ENCODE assay signal across 8 cellular contexts in genomic region chr4:83582289-83582756, GRCh38. TPM values are rescaled to one million over a fixed set of nuclear protein-coding genes. Genes with fewer than 3 reads are reported as not detected.
DNase-seq lines count a peak whose midpoint lies in the region; ATAC-seq, FAIRE-seq and TF ChIP-seq lines count a peak whose summit lies in the region.

No MANE protein-coding gene starts in this region.

- H3K36me3 Mint-ChIP-seq in activated CD4-positive, alpha-beta memory T cell treated with anti-CD3 and anti-CD28 coated beads, Interleukin-2, amount 10 ng/mL, durations not matched to agents 7 days and 5 days (ENCODE audit: low read depth) = peaks cover 11% of the 10 kb centered on the region

- H3K9me3 ChIP-seq in GM23248 (ENCODE audit: low read depth) (no peaks in the 10 kb centered on the region), endothelial cell of umbilical vein (replicated peaks; ENCODE audit: control insufficient read depth, insufficient read depth, low read length) (no peaks in the 10 kb centered on the region), psoas muscle (no peaks in the 10 kb centered on the region)

- H3K4me2 ChIP-seq in GM23248 (ENCODE audit: unreplicated experiment) (no peak overlapping the region), endothelial cell of umbilical vein (ENCODE audit: insufficient read depth, low read length) (no peak overlapping the region)

- H3K4me1 Mint-ChIP-seq in activated CD4-positive, alpha-beta memory T cell treated with anti-CD3 and anti-CD28 coated beads, Interleukin-2, amount 10 ng/mL, durations not matched to agents 7 days and 5 days = peaks cover 8% of the 10 kb centered on the region

- H3F3A ChIP-seq in GM23248 (ENCODE audit: insufficient read depth) = no peaks in the 10 kb centered on the region

- no peaks in the 10 kb centered on the region for H3K79me2 ChIP-seq in GM23248 (ENCODE audit: insufficient read depth)
- no peaks in the 10 kb centered on the region for H3K79me2 ChIP-seq in endothelial cell of umbilical vein (ENCODE audit: control insufficient read depth, insufficient read depth, low read length)

- ATAC-seq in psoas muscle = peak; percentile 85 to 88 (median 86)
- no peak for ATAC-seq in HG02571 (IDR thresholded peaks at IDR 0.05; ENCODE audit: unreplicated experiment)

- TF ChIP-seq POLR2A in endothelial cell of umbilical vein (IDR thresholded peaks at IDR 0.05; ENCODE audit: low read depth, low read length) = no peak

- H2AFZ ChIP-seq in GM23248 = no peak overlapping the region
- peak overlapping the region; percentile 67 for H2AFZ ChIP-seq in endothelial cell of umbilical vein (ENCODE audit: low read depth, low read length)

- BruUV-seq in endothelial cell of umbilical vein (replicated peaks; lab: Mats Ljungman, UMichigan) = no TSS peak

- no peaks in the 10 kb centered on the region for H3K9me1 ChIP-seq in endothelial cell of umbilical vein (replicated peaks; ENCODE audit: control insufficient read depth, extremely low read depth, insufficient read depth, low read length)

- H3K4me1 ChIP-seq in GM23248 (ENCODE audit: insufficient read depth) (no peaks in the 10 kb centered on the region), endothelial cell of umbilical vein (ENCODE audit: control insufficient read depth, extremely low read depth, insufficient read depth, low read length) (no peaks in the 10 kb centered on the region), psoas muscle (peaks cover 15% of the 10 kb centered on the region)

- CTCF ChIA-PET in endothelial cell of umbilical vein (lab: Charles Lee) = interaction anchor here (1.2 to 1.6 kb wide), 4 partner anchors 10 to 74 kb away, joined by 3 to 4 read pairs (median 3); no protein-coding TSS in a partner anchor
- CTCF ChIA-PET in activated CD4-positive, alpha-beta memory T cell treated with anti-CD3 and anti-CD28 coated beads, Interleukin-2, amount 10 ng/mL, durations not matched to agents 7 days and 5 days (lab: Charles Lee) = interaction anchor here (0.8 to 1.9 kb wide), 4 partner anchors 13 to 73 kb away, joined by 3 to 6 read pairs (median 3); no protein-coding TSS in a partner anchor

- in situ Hi-C loops in GM23248 (cut with MboI) = no loop called here

- TF ChIP-seq CTCF in GM06990 (IDR thresholded peaks at IDR 0.05; ENCODE audit: insufficient read depth, low read length, poor library complexity, severe bottlenecking) (peak; percentile 50), endothelial cell of umbilical vein (IDR thresholded peaks at IDR 0.05; ENCODE audit: extremely low read depth in 1 of 2, insufficient read depth in 1 of 2, low read depth in 1 of 2, low read length in 2 of 2) (no peak), psoas muscle (IDR thresholded peaks at IDR 0.05) (peak; percentile 49)

- no peak overlapping the region for H3K4me3 Mint-ChIP-seq in activated CD4-positive, alpha-beta memory T cell treated with anti-CD3 and anti-CD28 coated beads, Interleukin-2, amount 10 ng/mL, durations not matched to agents 7 days and 5 days

- POLR2A ChIA-PET in endothelial cell of umbilical vein (lab: Charles Lee) = no interaction called here
- POLR2A ChIA-PET in activated CD4-positive, alpha-beta memory T cell treated with anti-CD3 and anti-CD28 coated beads, Interleukin-2, amount 10 ng/mL, durations not matched to agents 7 days and 5 days (lab: Charles Lee) = no interaction called here

- no peak overlapping the region for H3K9ac ChIP-seq in GM23248
- no peak overlapping the region for H3K9ac ChIP-seq in endothelial cell of umbilical vein (replicated peaks; ENCODE audit: extremely low read depth, insufficient read depth, low read length)

- H3K4me3 ChIP-seq in GM06990 (replicated peaks; ENCODE audit: low read depth, low read length) (no peak overlapping the region), GM23248 (no peak overlapping the region), endothelial cell of umbilical vein (replicated peaks in 1 of 3; ENCODE audit: insufficient read depth in 1 of 3, low read depth in 1 of 3, low read length in 3 of 3) (no peak overlapping the region), psoas muscle (no peak overlapping the region)

- H3K36me3 ChIP-seq in GM06990 (ENCODE audit: control insufficient read depth, insufficient read depth, low read length) (no peaks in the 10 kb centered on the region), GM23248 (ENCODE audit: low read depth) (no peaks in the 10 kb centered on the region), endothelial cell of umbilical vein (ENCODE audit: control insufficient read depth in 2 of 2, extremely low read depth in 1 of 2, insufficient read depth in 2 of 2, low read length in 2 of 2) (no peaks in the 10 kb centered on the region), psoas muscle (ENCODE audit: insufficient read depth in 1 of 2, low read depth in 1 of 2) (peaks cover 4 to 16% of the 10 kb centered on the region in 2 donors)

- H3K27me3 Mint-ChIP-seq in activated CD4-positive, alpha-beta memory T cell treated with anti-CD3 and anti-CD28 coated beads, Interleukin-2, amount 10 ng/mL, durations not matched to agents 7 days and 5 days = no peaks in the 10 kb centered on the region

- H4K20me1 ChIP-seq in GM23248 (ENCODE audit: insufficient read depth) (no peaks in the 10 kb centered on the region), endothelial cell of umbilical vein (replicated peaks; ENCODE audit: control insufficient read depth, extremely low read depth, insufficient read depth, low read length) (no peaks in the 10 kb centered on the region)

- H3K27me3 ChIP-seq in GM06990 (replicated peaks; ENCODE audit: control insufficient read depth, insufficient read depth, low read length) = no peaks in the 10 kb centered on the region
- no peaks in the 10 kb centered on the region for H3K27me3 ChIP-seq in GM23248 (replicated peaks; ENCODE audit: insufficient read depth)
- no peaks in the 10 kb centered on the region for H3K27me3 ChIP-seq in endothelial cell of umbilical vein (ENCODE audit: control insufficient read depth in 2 of 2, insufficient read depth in 2 of 2, low read length in 2 of 2)
- H3K27me3 ChIP-seq in psoas muscle (ENCODE audit: insufficient read depth in 3 of 3, low read length in 2 of 3) = no peaks in the 10 kb centered on the region

- H3K9me3 Mint-ChIP-seq in activated CD4-positive, alpha-beta memory T cell treated with anti-CD3 and anti-CD28 coated beads, Interleukin-2, amount 10 ng/mL, durations not matched to agents 7 days and 5 days = no peaks in the 10 kb centered on the region

- H3K27ac ChIP-seq in GM23248 (no peak overlapping the region), endothelial cell of umbilical vein (ENCODE audit: insufficient read depth, low read depth, low read length) (no peak overlapping the region), psoas muscle (peak overlapping the region; percentile 60)

- dilution Hi-C loops in endothelial cell of umbilical vein (cut with MboI; ENCODE audit: extremely low pct_ligation_motif_present, low sequenced_read_pairs) = no loop called here

- 78% methylated on average over 7 of the region's 7 CpGs for WGBS in GM23248 (ENCODE audit: low coverage in 1 of 2, low lambda C conversion rate in 2 of 2, missing lambda C conversion rate in 2 of 2), 2 experiments
- 29 to 41% (median 31%) methylated on average over 7 of the region's 7 CpGs for WGBS in psoas muscle, 3 donors

- DNase-seq in GM06990 (ENCODE audit: extremely low read depth, insufficient read length) (peak; percentile 29), GM23248 (peak; percentile 24), NCI-H2107 (lab: John Stamatoyannopoulos, UW) (peak; percentile 45), endothelial cell of umbilical vein (ENCODE audit: low read depth, low spot score) (peak; percentile 69), psoas muscle (peak in 1 of 2 donors; percentile 24)
- DNase-seq in activated CD4-positive, alpha-beta memory T cell treated with anti-CD3 and anti-CD28 coated beads, Interleukin-2, amount 10 ng/mL, durations not matched to agents 7 days and 5 days = no peak
- DNase-seq in activated CD4-positive, alpha-beta T cell treated with anti-CD3 and anti-CD28 coated beads for 1 hour = no peak

- H3K9me2 ChIP-seq in GM23248 (ENCODE audit: insufficient read depth) = no peaks in the 10 kb centered on the region

- no peak for FAIRE-seq in endothelial cell of umbilical vein (lab: Jason Lieb, UNC)

- no peak overlapping the region for H3K27ac Mint-ChIP-seq in activated CD4-positive, alpha-beta memory T cell treated with anti-CD3 and anti-CD28 coated beads, Interleukin-2, amount 10 ng/mL, durations not matched to agents 7 days and 5 days

- intact Hi-C loops in endothelial cell of umbilical vein (cut with micrococcal nuclease) (no loop called here), psoas muscle (cut with DNase I) (loop anchor here in 1 of 2 donors (1.0 to 5.0 kb wide), 2 partner anchors 35 to 73 kb away; no protein-coding TSS in a partner anchor)

TF ChIP-seq in endothelial cell of umbilical vein, 7 proteins besides CTCF, POLR2A, EP300 and RAD21 (continues in another document):
- no peak for TF ChIP-seq FOS (IDR thresholded peaks at IDR 0.05; ENCODE audit: borderline replicate concordance, insufficient read depth, low read length)
- no peak for TF ChIP-seq EZH2 (IDR thresholded peaks at IDR 0.05; ENCODE audit: borderline replicate concordance, low read depth, low read length, severe bottlenecking)
- no peak for TF ChIP-seq POLR2AphosphoS5 (IDR thresholded peaks at IDR 0.05; ENCODE audit: insufficient read depth, low read depth, low read length)
- TF ChIP-seq MYC (IDR thresholded peaks at IDR 0.05; ENCODE audit: low read depth, low read length) = no peak
- no peak for TF ChIP-seq JUN (IDR thresholded peaks at IDR 0.05; ENCODE audit: borderline replicate concordance, insufficient read depth, insufficient read length, low read depth)
- no peak for TF ChIP-seq GATA2 (IDR thresholded peaks at IDR 0.05; ENCODE audit: insufficient read depth, insufficient read length, low read depth, low read length)

RNA-seq across cellular contexts. Expression of gene GPAT3, which starts 46.4 kb away (rescaled TPM):
- total RNA-seq in GM23248 (2014; rRNA removed; shearing (Covaris generic)) = 1.7 and 13.8 TPM in 2 replicates
- 2.5 and 3.2 TPM in 2 replicates for polyA plus RNA-seq in GM23248 (2016; fragmentation: Nextera tagmentation; extraction: Ambion mirVana)
- total RNA-seq in endothelial cell of umbilical vein = 2.1 and 3.1 TPM in 2 replicates
- polyA plus RNA-seq in endothelial cell of umbilical vein = 0.21 and 0.36 TPM in 2 replicates
- 0.35 and 0.52 TPM in 2 replicates for polyA plus RNA-seq in endothelial cell of umbilical vein (2011; cell fraction: cytosol; rRNA removed)
- 0.46 and 0.58 TPM in 2 replicates for polyA plus RNA-seq in endothelial cell of umbilical vein (2011; cell fraction: nucleus; rRNA removed)
- polyA plus RNA-seq in endothelial cell of umbilical vein (2012) = 5.0 and 11.7 TPM in 2 replicates
- polyA minus RNA-seq in endothelial cell of umbilical vein = 0.75 and 4.4 TPM in 2 replicates
- polyA minus RNA-seq in endothelial cell of umbilical vein (2011; cell fraction: cytosol; rRNA and poly(A)+ RNA removed) = 0.82 TPM
- 2.0 TPM in 1 of 2 replicates, not detected in the other for polyA minus RNA-seq in endothelial cell of umbilical vein (2011; cell fraction: nucleus; rRNA and poly(A)+ RNA removed)
- 10 to 100 TPM; 18.9 to 55.5 (median 32.6) TPM for total RNA-seq in psoas muscle
- 100 to 1,000 TPM in 1 of 3 donors, 10 to 100 TPM in 2; 42.0 to 108 (median 49.2) TPM for polyA plus RNA-seq in psoas muscle
- 10 to 100 TPM; 27.2 to 27.7 TPM for total RNA-seq in activated CD4-positive, alpha-beta memory T cell treated with anti-CD3 and anti-CD28 coated beads, Interleukin-2, amount 10 ng/mL, durations not matched to agents 7 days and 5 days

Comparison
In these comparisons a context has a peak if more than half of its experiments do, and no peak if none do; other contexts are left out.
1. DNase-seq: peak in GM06990 (single experiment), GM23248 (single experiment), NCI-H2107 (single experiment) and endothelial cell of umbilical vein (single experiment); none in activated CD4-positive, alpha-beta memory T cell treated with anti-CD3 and anti-CD28 coated beads, Interleukin-2, amount 10 ng/mL, durations not matched to agents 7 days and 5 days (single experiment) and activated CD4-positive, alpha-beta T cell treated with anti-CD3 and anti-CD28 coated beads for 1 hour (single experiment).
2. CTCF ChIP-seq: peak in GM06990 (single experiment) and psoas muscle (single experiment); none in endothelial cell of umbilical vein (0 of 2).